Comparison of ENCODE assay signal across 13 cellular contexts in the genomic region with DNA sequence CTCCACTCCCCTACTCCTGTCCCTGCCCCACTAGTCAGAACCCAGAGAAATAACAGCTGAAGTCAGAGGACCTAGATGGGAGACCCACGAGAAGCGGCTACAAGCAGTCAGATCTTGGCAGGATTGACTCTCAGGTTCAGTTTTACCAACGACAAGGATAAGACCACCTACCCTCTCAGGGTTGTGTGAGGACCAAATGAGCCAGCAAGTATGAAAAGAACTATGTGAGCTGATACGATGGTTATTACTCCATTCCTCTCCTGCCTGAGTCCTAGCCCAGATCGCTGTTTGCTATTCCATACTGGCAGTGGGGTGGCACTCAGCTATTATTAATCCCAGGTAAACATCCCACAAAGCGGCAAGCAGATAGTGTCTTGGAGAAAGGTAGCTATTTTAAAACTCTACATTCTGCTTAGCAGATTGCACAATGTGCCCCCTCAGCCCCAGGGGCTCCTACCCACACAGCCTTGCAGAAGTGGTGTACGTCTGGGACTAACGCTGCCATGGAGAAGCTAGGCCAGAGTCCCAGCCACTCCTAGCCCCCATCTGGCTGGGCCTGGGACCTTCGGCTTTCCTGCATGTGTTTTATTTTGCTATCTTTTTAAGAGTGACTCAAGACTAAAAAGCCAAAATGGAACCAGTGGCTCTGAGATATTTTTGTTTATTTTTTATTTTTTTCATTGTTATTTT. TPM values are rescaled to one million over a fixed set of nuclear protein-coding genes. Genes with fewer than 3 reads are reported as not detected.
DNase-seq lines count a peak whose midpoint lies in the region; ATAC-seq and TF ChIP-seq lines count a peak whose summit lies in the region.
"Had no signal": no experiment of that assay in that cellular context is flagged by ENCODE, and none has a peak within 500 bp of the region (broad histone marks: within the 10 kb centered on the region; RNA-seq: fewer than 3 reads in every experiment).

No MANE protein-coding gene starts in this region.

- TF ChIP-seq CTCF in heart right ventricle (IDR thresholded peaks at IDR 0.05): no peak
- TF ChIP-seq CTCF in transverse colon (IDR thresholded peaks at IDR 0.05): no peak

- no peak for TF ChIP-seq POLR2A in transverse colon (IDR thresholded peaks at IDR 0.05)

- intact Hi-C loops in heart right ventricle (cut with DNase I) (no loop called here), left cardiac atrium (cut with DNase I) (no loop called here), transverse colon (cut with DNase I; ENCODE audit: low total_unique reads) (no loop called here)

- no peaks in the 10 kb centered on the region for H3K27me3 ChIP-seq in heart right ventricle
- no peaks in the 10 kb centered on the region for H3K27me3 ChIP-seq in muscle layer of duodenum (ENCODE audit: low read depth, low read length)
- no peaks in the 10 kb centered on the region for H3K27me3 ChIP-seq in transverse colon

- H3K27ac ChIP-seq in heart right ventricle (peak overlapping the region; percentile 17 to 81 (median 72)), caudate nucleus (ENCODE audit: low read depth, low read length) (peak overlapping the region; percentile 55), muscle layer of duodenum (ENCODE audit: low read length) (peak overlapping the region; percentile 34), transverse colon (peak overlapping the region; percentile 65 to 86 (median 78))

- H3K4me1 ChIP-seq in heart right ventricle (peaks cover 73 to 100% (median 100%) of the 10 kb centered on the region in 9 donors), muscle layer of duodenum (ENCODE audit: control insufficient read depth in 1 of 2, insufficient read depth in 2 of 2, low read length in 2 of 2) (peaks cover 60 to 98% of the 10 kb centered on the region in 2 donors), transverse colon (peaks cover 72 to 99% (median 89%) of the 10 kb centered on the region in 4 donors)

- H3K4me3 ChIP-seq in heart right ventricle (peak overlapping the region in 1 of 10 donors; percentile 16), muscle layer of duodenum (ENCODE audit: low read depth in 1 of 2, low read length in 2 of 2) (peak overlapping the region in 1 of 2 donors; percentile 21), transverse colon (no peak overlapping the region)

- ATAC-seq in heart right ventricle: no peak
- ATAC-seq in left cardiac atrium: no peak
- ATAC-seq in GM19455 (IDR thresholded peaks at IDR 0.05; ENCODE audit: unreplicated experiment): no peak
- no peak for ATAC-seq in GM21786 (IDR thresholded peaks at IDR 0.05; ENCODE audit: unreplicated experiment)
- ATAC-seq: HCT116 had no signal

- H3K36me3 ChIP-seq in heart right ventricle (peaks cover 0 to 100% (median 49%) of the 10 kb centered on the region in 9 donors), muscle layer of duodenum (ENCODE audit: control insufficient read depth in 1 of 2, insufficient read depth in 2 of 2, low read length in 2 of 2) (peaks cover 79 to 83% of the 10 kb centered on the region in 2 donors), transverse colon (peaks cover 0 to 39% (median 16%) of the 10 kb centered on the region in 4 donors)

- DNase-seq in heart right ventricle (no peak), left cardiac atrium (no peak), caudate nucleus (lab: John Stamatoyannopoulos, UW) (peak in 5 of 61 donors; percentile 24 to 75 (median 49)), transverse colon (no peak), cerebellar nuclear complex (lab: John Stamatoyannopoulos, UW) (no peak)
- DNase-seq: activated CD4-positive, alpha-beta T cell treated with anti-CD3 and anti-CD28 coated beads, Interleukin-2, amount 10 ng/mL, durations not matched to agents 24 days and 14 days; activated naive CD4-positive, alpha-beta T cell treated with Interleukin-2 at 50 U/mL for 16 hours; NCI-H1436 treated with DMSO at 0.1 percent for 48 hours; NCI-H774 had no signal

- no peak for TF ChIP-seq EP300 in transverse colon (IDR thresholded peaks at IDR 0.05; ENCODE audit: low read depth)

- in situ Hi-C loops in transverse colon (cut with MboI; ENCODE audit: low pct_ligation_motif_present in 1 of 4, low pct_unique_long_range_greater_than_20kb in 1 of 4, low sequenced_read_pairs in 3 of 4): no loop called here

- 66 to 74% methylated on average over 9 of the region's 9 CpGs for WGBS in heart right ventricle, 2 donors
- 83 to 87% methylated on average over 4 to 9 of the region's 9 CpGs for WGBS in transverse colon (ENCODE audit: low coverage in 1 of 2), 2 donors

- H3K9me3 ChIP-seq in heart right ventricle (no peaks in the 10 kb centered on the region), muscle layer of duodenum (ENCODE audit: control insufficient read depth in 1 of 2, low read length in 2 of 2) (no peaks in the 10 kb centered on the region), transverse colon (no peaks in the 10 kb centered on the region)

RNA-seq across cellular contexts. Expression of gene CD46, which starts 58.9 kb away (rescaled TPM):
- total RNA-seq in heart right ventricle (100 to 1,000 TPM in 4 of 10 donors, 10 to 100 TPM in 6; 84.0 to 114 (median 97.0) TPM), left cardiac atrium (100 to 1,000 TPM; 108 to 110 TPM), transverse colon (100 to 1,000 TPM in 3 of 4 donors, 10 to 100 TPM in 1; 65.5 to 209 (median 180) TPM)
- polyA plus RNA-seq in heart right ventricle: 10 to 100 TPM; 44.0 to 69.2 TPM
